In the genomic region with DNA sequence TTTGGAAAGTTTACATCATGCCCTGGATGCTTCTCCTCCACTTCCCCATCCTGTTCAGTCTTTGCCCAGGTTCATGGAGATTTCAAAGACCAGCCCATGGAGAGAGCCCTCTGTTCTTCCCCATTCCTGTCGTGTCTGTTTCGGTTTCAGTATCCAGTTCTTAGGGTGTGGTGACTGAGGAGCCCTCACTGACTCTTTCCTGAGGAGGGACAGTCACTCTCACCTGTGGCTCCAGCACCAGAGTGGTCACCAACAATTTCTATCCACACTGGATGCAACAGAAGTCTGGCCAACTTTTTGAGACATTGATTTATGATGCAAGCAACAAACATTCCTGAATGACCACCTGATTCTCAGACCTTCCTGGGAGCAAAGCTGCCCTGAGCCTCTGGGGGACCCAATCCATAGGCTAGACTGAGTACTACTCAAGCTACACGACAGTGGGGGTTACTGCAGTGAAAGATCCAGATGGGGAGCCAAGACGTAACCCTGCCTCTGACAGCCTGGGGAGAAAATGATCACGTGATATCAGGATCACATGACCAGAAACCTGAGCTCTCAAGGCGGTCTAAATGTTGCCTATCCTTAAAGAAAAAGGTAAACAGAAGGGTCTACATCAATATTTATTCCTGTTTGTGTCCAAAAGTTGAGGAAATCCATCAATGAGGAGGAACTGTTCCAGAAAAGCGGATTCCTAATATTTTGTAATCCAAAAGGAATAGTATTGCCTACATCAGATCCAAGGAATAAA, we compare ENCODE assay signal across 8 cellular contexts.
DNase-seq lines count a peak whose midpoint lies in the region; ATAC-seq and TF ChIP-seq lines count a peak whose summit lies in the region.

No MANE protein-coding gene starts in this region.

- ATAC-seq in GM19395 (IDR thresholded peaks at IDR 0.05; ENCODE audit: unreplicated experiment) (peak; percentile 41), foreskin keratinocyte (no peak), upper lobe of right lung (peak; percentile 68), Right ventricle myocardium superior (ENCODE audit: poor library complexity) (no peak)

- H3K4me3 ChIP-seq in HUES6 (ENCODE audit: low read depth, low read length) (peak overlapping the region; percentile 17; the same call in 1 of the 2 replicates), upper lobe of right lung (no peak overlapping the region)

- H3K9me3 ChIP-seq in HUES6 (ENCODE audit: control insufficient read depth, insufficient read depth, low read depth, low read length) (no peaks in the 10 kb centered on the region), upper lobe of right lung (no peaks in the 10 kb centered on the region)

- no peak overlapping the region for H3K9ac ChIP-seq in HUES6 (ENCODE audit: low read length)

- intact Hi-C loops in upper lobe of right lung (cut with DNase I), result no loop called here
- intact Hi-C loops in Right ventricle myocardium superior (cut with DNase I), result no loop called here

- H3K27me3 ChIP-seq in HUES6 (ENCODE audit: control insufficient read depth, insufficient read depth, low read length) (peaks cover 96% of the 10 kb centered on the region), foreskin keratinocyte (peaks cover 36% of the 10 kb centered on the region), upper lobe of right lung (peaks cover 7% of the 10 kb centered on the region)

- H3K36me3 ChIP-seq in HUES6 (ENCODE audit: control insufficient read depth, insufficient read depth, low read length), result no peaks in the 10 kb centered on the region
- H3K36me3 ChIP-seq in upper lobe of right lung, result no peaks in the 10 kb centered on the region

- TF ChIP-seq CTCF in foreskin keratinocyte (conservative IDR thresholded peaks at IDR 0.05), result no peak
- no peak for TF ChIP-seq CTCF in upper lobe of right lung (IDR thresholded peaks at IDR 0.05)

- DNase-seq in COR-L47 (lab: John Stamatoyannopoulos, UW) (peak; percentile 68), SHP77 treated with DMSO at 0.1 percent for 48 hours (lab: John Stamatoyannopoulos, UW) (peak; percentile 15), foreskin keratinocyte (peak; percentile 18 to 30), upper lobe of right lung (no peak), Right ventricle myocardium superior (no peak), NCI-H2081 treated with DMSO at 0.1 percent for 48 hours (lab: John Stamatoyannopoulos, UW) (no peak)

- H3K4me1 ChIP-seq in HUES6 (ENCODE audit: control insufficient read depth, insufficient read depth, low read length) (no peaks in the 10 kb centered on the region), foreskin keratinocyte (no peaks in the 10 kb centered on the region), upper lobe of right lung (no peaks in the 10 kb centered on the region)

- H3K27ac ChIP-seq in HUES6 (ENCODE audit: low read depth, low read length) (no peak overlapping the region), foreskin keratinocyte (no peak overlapping the region), upper lobe of right lung (no peak overlapping the region)

Comparison
In these comparisons a context has a peak if more than half of its experiments do, and no peak if none do; other contexts are left out.
1. DNase-seq: peak in COR-L47 (single experiment), SHP77 treated with DMSO at 0.1 percent for 48 hours (single experiment) and foreskin keratinocyte (2 of 2); none in upper lobe of right lung (single experiment), Right ventricle myocardium superior (single experiment) and NCI-H2081 treated with DMSO at 0.1 percent for 48 hours (single experiment).
2. ATAC-seq: peak in GM19395 (single experiment) and upper lobe of right lung (single experiment); none in foreskin keratinocyte (single experiment) and Right ventricle myocardium superior (single experiment).